1 cellular context compared by ENCODE assay signal in the genomic region with DNA sequence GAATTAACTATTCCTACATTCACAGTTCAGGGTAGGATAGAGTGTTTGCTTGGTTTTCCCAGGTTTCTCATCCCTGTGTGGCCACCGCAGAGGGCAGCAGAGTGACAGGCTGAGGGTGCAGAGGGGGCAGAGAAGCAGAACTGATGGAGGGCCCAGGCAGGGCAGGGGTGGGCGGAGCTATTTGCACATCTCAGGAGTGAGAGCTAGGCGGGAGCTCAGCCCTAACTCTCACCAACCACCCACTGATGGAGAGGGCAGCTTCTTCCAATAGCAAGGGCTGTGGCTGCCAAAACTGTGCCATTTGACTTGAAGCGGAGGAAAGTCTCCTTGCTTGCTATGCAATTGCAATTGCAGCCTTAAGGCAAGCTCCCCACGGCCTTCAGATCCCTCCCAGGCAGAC.
TF ChIP-seq lines count a peak whose summit lies in the region.

No MANE protein-coding gene starts in this region.

TF ChIP-seq in HepG2, 621 proteins besides CTCF, POLR2A, EP300 and RAD21:
- TF ChIP-seq, protein P1, sequence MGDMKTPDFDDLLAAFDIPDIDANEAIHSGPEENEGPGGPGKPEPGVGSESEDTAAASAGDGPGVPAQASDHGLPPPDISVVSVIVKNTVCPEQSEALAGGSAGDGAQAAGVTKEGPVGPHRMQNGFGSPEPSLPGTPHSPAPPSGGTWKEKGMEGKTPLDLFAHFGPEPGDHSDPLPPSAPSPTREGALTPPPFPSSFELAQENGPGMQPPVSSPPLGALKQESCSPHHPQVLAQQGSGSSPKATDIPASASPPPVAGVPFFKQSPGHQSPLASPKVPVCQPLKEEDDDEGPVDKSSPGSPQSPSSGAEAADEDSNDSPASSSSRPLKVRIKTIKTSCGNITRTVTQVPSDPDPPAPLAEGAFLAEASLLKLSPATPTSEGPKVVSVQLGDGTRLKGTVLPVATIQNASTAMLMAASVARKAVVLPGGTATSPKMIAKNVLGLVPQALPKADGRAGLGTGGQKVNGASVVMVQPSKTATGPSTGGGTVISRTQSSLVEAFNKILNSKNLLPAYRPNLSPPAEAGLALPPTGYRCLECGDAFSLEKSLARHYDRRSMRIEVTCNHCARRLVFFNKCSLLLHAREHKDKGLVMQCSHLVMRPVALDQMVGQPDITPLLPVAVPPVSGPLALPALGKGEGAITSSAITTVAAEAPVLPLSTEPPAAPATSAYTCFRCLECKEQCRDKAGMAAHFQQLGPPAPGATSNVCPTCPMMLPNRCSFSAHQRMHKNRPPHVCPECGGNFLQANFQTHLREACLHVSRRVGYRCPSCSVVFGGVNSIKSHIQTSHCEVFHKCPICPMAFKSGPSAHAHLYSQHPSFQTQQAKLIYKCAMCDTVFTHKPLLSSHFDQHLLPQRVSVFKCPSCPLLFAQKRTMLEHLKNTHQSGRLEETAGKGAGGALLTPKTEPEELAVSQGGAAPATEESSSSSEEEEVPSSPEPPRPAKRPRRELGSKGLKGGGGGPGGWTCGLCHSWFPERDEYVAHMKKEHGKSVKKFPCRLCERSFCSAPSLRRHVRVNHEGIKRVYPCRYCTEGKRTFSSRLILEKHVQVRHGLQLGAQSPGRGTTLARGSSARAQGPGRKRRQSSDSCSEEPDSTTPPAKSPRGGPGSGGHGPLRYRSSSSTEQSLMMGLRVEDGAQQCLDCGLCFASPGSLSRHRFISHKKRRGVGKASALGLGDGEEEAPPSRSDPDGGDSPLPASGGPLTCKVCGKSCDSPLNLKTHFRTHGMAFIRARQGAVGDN (CRISPR knock-in tag; IDR thresholded peaks at IDR 0.05): 0 out of 2 replicates have a peak, but pooled peaks have one; percentile 20
- TF ChIP-seq TBX2 (CRISPR knock-in tag; IDR thresholded peaks at IDR 0.05; ENCODE audit: borderline replicate concordance) (peak; percentile 29; the same call in 1 of the 2 replicates), ZMYM4 (CRISPR knock-in tag; IDR thresholded peaks at IDR 0.05) (0 out of 2 replicates have a peak, but pooled peaks have one; percentile 21), STAG1 (CRISPR knock-in tag; IDR thresholded peaks at IDR 0.05) (peak; percentile 76), NFIB (CRISPR knock-in tag; IDR thresholded peaks at IDR 0.05; ENCODE audit: borderline replicate concordance) (no peak), SMC3 (IDR thresholded peaks at IDR 0.05; ENCODE audit: low read length) (peak; percentile 35; the same call in 1 of the 2 replicates), ZNF788 (CRISPR knock-in tag; IDR thresholded peaks at IDR 0.05; ENCODE audit: borderline replicate concordance) (0 out of 2 replicates have a peak, but pooled peaks have one; percentile 29), HIVEP1 (CRISPR knock-in tag; IDR thresholded peaks at IDR 0.05) (0 out of 2 replicates have a peak, but pooled peaks have one; percentile 19), SP5 (CRISPR knock-in tag; IDR thresholded peaks at IDR 0.05; ENCODE audit: borderline replicate concordance, low read depth) (0 out of 2 replicates have a peak, but pooled peaks have one; percentile 12), SALL1 (CRISPR knock-in tag; IDR thresholded peaks at IDR 0.05) (0 out of 2 replicates have a peak, but pooled peaks have one; percentile 22), LCORL (IDR thresholded peaks at IDR 0.05) (no peak), LCORL (CRISPR knock-in tag; IDR thresholded peaks at IDR 0.05) (no peak), EED (CRISPR knock-in tag; IDR thresholded peaks at IDR 0.05) (0 out of 2 replicates have a peak, but pooled peaks have one; percentile 33), MAZ (IDR thresholded peaks at IDR 0.05; ENCODE audit: borderline replicate concordance, low read depth, low read length) (no peak), MAZ (CRISPR knock-in tag; IDR thresholded peaks at IDR 0.05; ENCODE audit: low read depth) (0 out of 2 replicates have a peak, but pooled peaks have one; percentile 31), SETDB1 (CRISPR knock-in tag; IDR thresholded peaks at IDR 0.05; ENCODE audit: borderline replicate concordance) (no peak), XRCC5 (optimal IDR thresholded peaks at IDR 0.05; ENCODE audit: low read length) (peak; percentile 21), ZSCAN25 (CRISPR knock-in tag; IDR thresholded peaks at IDR 0.05) (peak; percentile 86)
- TF ChIP-seq, protein P2, sequence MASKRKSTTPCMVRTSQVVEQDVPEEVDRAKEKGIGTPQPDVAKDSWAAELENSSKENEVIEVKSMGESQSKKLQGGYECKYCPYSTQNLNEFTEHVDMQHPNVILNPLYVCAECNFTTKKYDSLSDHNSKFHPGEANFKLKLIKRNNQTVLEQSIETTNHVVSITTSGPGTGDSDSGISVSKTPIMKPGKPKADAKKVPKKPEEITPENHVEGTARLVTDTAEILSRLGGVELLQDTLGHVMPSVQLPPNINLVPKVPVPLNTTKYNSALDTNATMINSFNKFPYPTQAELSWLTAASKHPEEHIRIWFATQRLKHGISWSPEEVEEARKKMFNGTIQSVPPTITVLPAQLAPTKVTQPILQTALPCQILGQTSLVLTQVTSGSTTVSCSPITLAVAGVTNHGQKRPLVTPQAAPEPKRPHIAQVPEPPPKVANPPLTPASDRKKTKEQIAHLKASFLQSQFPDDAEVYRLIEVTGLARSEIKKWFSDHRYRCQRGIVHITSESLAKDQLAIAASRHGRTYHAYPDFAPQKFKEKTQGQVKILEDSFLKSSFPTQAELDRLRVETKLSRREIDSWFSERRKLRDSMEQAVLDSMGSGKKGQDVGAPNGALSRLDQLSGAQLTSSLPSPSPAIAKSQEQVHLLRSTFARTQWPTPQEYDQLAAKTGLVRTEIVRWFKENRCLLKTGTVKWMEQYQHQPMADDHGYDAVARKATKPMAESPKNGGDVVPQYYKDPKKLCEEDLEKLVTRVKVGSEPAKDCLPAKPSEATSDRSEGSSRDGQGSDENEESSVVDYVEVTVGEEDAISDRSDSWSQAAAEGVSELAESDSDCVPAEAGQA (IDR thresholded peaks at IDR 0.05; ENCODE audit: low read depth): no peak
- TF ChIP-seq, protein P2 (CRISPR knock-in tag; IDR thresholded peaks at IDR 0.05; ENCODE audit: borderline replicate concordance): no peak
- TF ChIP-seq, protein P3, sequence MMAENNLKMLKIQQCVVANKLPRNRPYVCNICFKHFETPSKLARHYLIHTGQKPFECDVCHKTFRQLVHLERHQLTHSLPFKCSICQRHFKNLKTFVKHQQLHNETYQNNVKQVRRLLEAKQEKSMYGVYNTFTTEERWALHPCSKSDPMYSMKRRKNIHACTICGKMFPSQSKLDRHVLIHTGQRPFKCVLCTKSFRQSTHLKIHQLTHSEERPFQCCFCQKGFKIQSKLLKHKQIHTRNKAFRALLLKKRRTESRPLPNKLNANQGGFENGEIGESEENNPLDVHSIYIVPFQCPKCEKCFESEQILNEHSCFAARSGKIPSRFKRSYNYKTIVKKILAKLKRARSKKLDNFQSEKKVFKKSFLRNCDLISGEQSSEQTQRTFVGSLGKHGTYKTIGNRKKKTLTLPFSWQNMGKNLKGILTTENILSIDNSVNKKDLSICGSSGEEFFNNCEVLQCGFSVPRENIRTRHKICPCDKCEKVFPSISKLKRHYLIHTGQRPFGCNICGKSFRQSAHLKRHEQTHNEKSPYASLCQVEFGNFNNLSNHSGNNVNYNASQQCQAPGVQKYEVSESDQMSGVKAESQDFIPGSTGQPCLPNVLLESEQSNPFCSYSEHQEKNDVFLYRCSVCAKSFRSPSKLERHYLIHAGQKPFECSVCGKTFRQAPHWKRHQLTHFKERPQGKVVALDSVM (CRISPR knock-in tag; IDR thresholded peaks at IDR 0.05): 0 out of 2 replicates have a peak, but pooled peaks have one; percentile 25
- TF ChIP-seq, protein P4, sequence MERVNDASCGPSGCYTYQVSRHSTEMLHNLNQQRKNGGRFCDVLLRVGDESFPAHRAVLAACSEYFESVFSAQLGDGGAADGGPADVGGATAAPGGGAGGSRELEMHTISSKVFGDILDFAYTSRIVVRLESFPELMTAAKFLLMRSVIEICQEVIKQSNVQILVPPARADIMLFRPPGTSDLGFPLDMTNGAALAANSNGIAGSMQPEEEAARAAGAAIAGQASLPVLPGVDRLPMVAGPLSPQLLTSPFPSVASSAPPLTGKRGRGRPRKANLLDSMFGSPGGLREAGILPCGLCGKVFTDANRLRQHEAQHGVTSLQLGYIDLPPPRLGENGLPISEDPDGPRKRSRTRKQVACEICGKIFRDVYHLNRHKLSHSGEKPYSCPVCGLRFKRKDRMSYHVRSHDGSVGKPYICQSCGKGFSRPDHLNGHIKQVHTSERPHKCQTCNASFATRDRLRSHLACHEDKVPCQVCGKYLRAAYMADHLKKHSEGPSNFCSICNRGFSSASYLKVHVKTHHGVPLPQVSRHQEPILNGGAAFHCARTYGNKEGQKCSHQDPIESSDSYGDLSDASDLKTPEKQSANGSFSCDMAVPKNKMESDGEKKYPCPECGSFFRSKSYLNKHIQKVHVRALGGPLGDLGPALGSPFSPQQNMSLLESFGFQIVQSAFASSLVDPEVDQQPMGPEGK (CRISPR knock-in tag; IDR thresholded peaks at IDR 0.05): 0 out of 2 replicates have a peak, but pooled peaks have one; percentile 48
